ENCODE assay signal across 6 cellular contexts in genomic region chr2:180279581-180279980, GRCh38.
"Had no signal": no experiment of that assay in that cellular context is flagged by ENCODE, and none has a peak within 500 bp of the region (broad histone marks: within the 10 kb centered on the region; RNA-seq: fewer than 3 reads in every experiment).

No MANE protein-coding gene starts in this region.

- H3K36me3 Mint-ChIP-seq: IgD-negative memory B cell had no signal

- DNase-seq: IMR-90, KBM-7 had no signal

- H3K27me3 Mint-ChIP-seq: IgD-negative memory B cell had no signal

- H3K4me3 ChIP-seq: K562 had no signal

- H3K9me3 Mint-ChIP-seq: IgD-negative memory B cell had no signal

- H3K27ac ChIP-seq: HL-60 had no signal

- H3K4me1 Mint-ChIP-seq: IgD-negative memory B cell had no signal

- ATAC-seq: HepG2, K562 had no signal

- H3K27ac Mint-ChIP-seq: IgD-negative memory B cell had no signal
